Comparison of ENCODE assay signal across 23 cellular contexts in the genomic region with DNA sequence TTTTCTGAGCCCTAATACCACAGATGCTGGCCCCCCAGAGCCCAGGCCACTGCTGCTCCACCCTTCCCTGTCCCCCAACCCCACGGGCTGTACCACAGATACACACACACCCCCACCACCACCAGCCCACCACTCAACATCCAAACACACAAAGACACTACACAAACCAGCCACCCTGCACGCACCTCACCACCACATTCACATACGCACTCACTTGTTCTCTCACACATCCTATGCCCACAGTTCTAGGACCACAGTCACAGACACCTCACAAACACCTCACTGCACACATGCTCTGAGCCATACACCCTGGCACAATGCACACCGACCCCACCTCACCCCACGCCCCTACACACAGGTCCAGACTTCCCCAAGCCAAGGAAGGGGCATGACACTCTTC. TPM values are rescaled to one million over a fixed set of nuclear protein-coding genes. Genes with fewer than 3 reads are reported as not detected.
DNase-seq lines count a peak whose midpoint lies in the region; ATAC-seq and TF ChIP-seq lines count a peak whose summit lies in the region.
"Had no signal": no experiment of that assay in that cellular context is flagged by ENCODE, and none has a peak within 500 bp of the region (broad histone marks: within the 10 kb centered on the region; RNA-seq: fewer than 3 reads in every experiment).

No MANE protein-coding gene starts in this region.

- no peak for TF ChIP-seq EP300 in sigmoid colon (IDR thresholded peaks at IDR 0.05)

- TF ChIP-seq CTCF in left ventricle myocardium inferior (IDR thresholded peaks at IDR 0.05; ENCODE audit: borderline replicate concordance) (no peak), right lobe of liver (IDR thresholded peaks at IDR 0.05) (no peak), sigmoid colon (IDR thresholded peaks at IDR 0.05) (no peak), vagina (IDR thresholded peaks at IDR 0.05) (no peak)

- WGBS in right lobe of liver (ENCODE audit: insufficient coverage, low coverage, low lambda C conversion rate, missing lambda C conversion rate): 83% methylated on average over 1 of the region's 5 CpGs
- 66 to 86% methylated on average over 5 of the region's 5 CpGs for WGBS in sigmoid colon, 2 donors

- H3K36me3 ChIP-seq in left ventricle myocardium inferior (no peaks in the 10 kb centered on the region), right lobe of liver (no peaks in the 10 kb centered on the region), sigmoid colon (no peaks in the 10 kb centered on the region), vagina (no peaks in the 10 kb centered on the region)
- H3K36me3 ChIP-seq: left lung had no signal

- H3K9me3 ChIP-seq in left ventricle myocardium inferior (replicated peaks) (no peaks in the 10 kb centered on the region), right lobe of liver (no peaks in the 10 kb centered on the region), sigmoid colon (no peaks in the 10 kb centered on the region), vagina (no peaks in the 10 kb centered on the region)
- H3K9me3 ChIP-seq: A549, left lung had no signal

- intact Hi-C loops in left ventricle myocardium inferior (cut with micrococcal nuclease): no loop called here
- intact Hi-C loops in Right ventricle myocardium inferior (cut with DNase I): no loop called here
- intact Hi-C loops in right lobe of liver (cut with DNase I): no loop called here
- intact Hi-C loops in sigmoid colon (cut with DNase I): no loop called here
- intact Hi-C loops in vagina (cut with DNase I): no loop called here

- H3K4me1 ChIP-seq in left ventricle myocardium inferior: peaks cover 39% of the 10 kb centered on the region
- peaks cover 0 to 66% (median 30%) of the 10 kb centered on the region in 4 donors for H3K4me1 ChIP-seq in right lobe of liver
- peaks cover 0 to 42% (median 23%) of the 10 kb centered on the region in 4 donors for H3K4me1 ChIP-seq in sigmoid colon
- H3K4me1 ChIP-seq in vagina: peaks cover 54% of the 10 kb centered on the region
- H3K4me1 ChIP-seq: A549 had no signal

- no peak for TF ChIP-seq POLR2A in right lobe of liver (IDR thresholded peaks at IDR 0.05)
- TF ChIP-seq POLR2A in sigmoid colon (IDR thresholded peaks at IDR 0.05): no peak
- no peak for TF ChIP-seq POLR2A in vagina (IDR thresholded peaks at IDR 0.05)

- H3K4me3 ChIP-seq in left ventricle myocardium inferior (no peak overlapping the region), right lobe of liver (no peak overlapping the region), sigmoid colon (no peak overlapping the region), vagina (no peak overlapping the region)
- H3K4me3 ChIP-seq: A549, left lung had no signal

- DNase-seq in left ventricle myocardium inferior (no peak), Right ventricle myocardium inferior (ENCODE audit: missing footprints) (no peak), right lobe of liver (peak in 1 of 3 donors; percentile 33), sigmoid colon (peak; percentile 53), vagina (ENCODE audit: extremely low spot score in 2 of 2) (no peak), ACHN (no peak), globus pallidus (ENCODE audit: low spot score) (no peak)
- DNase-seq: activated CD4-positive, CD25-positive, alpha-beta regulatory T cell treated with anti-CD3 and anti-CD28 coated beads, Interleukin-2, amount 50 U/mL, for 72 hours; activated CD8-positive, alpha-beta T cell treated with anti-CD3 and anti-CD28 coated beads, Interleukin-2, amount 10 ng/mL, durations not matched to agents 7 days and 5 days; activated naive CD4-positive, alpha-beta T cell treated with anti-CD3 and anti-CD28 coated beads, Interleukin-2, amount 10 ng/mL, durations not matched to agents 7 days and 5 days; activated T-cell treated with anti-CD3 and anti-CD28 coated beads, Interleukin-2, amount 50 U/mL, for 72 hours; anterior cingulate cortex; cerebellar nuclear complex; effector CD4-positive, alpha-beta T cell; EL; NCI-H526 treated with DMSO at 0.1 percent for 48 hours; SHP77; stimulated activated CD4-positive, alpha-beta T cell treated with anti-CD3 and anti-CD28 coated beads, Interleukin-1b, Interleukin-23, amount 100 ng/mL, for 48 hours; stimulated activated naive B cell treated with anti-CD40 and anti-IgM and Interleukin-4, amounts not matched to agents 10 μg/mL and 1 μg/mL and 100 μg/mL, for 72 hours had no signal

- H3K27me3 ChIP-seq in left ventricle myocardium inferior (ENCODE audit: low read depth): peaks cover 39% of the 10 kb centered on the region
- no peaks in the 10 kb centered on the region for H3K27me3 ChIP-seq in right lobe of liver
- peaks cover 0 to 4% (median 0%) of the 10 kb centered on the region in 3 donors for H3K27me3 ChIP-seq in sigmoid colon
- H3K27me3 ChIP-seq in vagina: no peaks in the 10 kb centered on the region

- peak overlapping the region; percentile 91 for H3K27ac ChIP-seq in left ventricle myocardium inferior (replicated peaks)
- H3K27ac ChIP-seq in right lobe of liver: peak overlapping the region in 2 of 3 donors; percentile 80 to 85
- H3K27ac ChIP-seq in sigmoid colon: peak overlapping the region; percentile 73 to 77 (median 75)
- H3K27ac ChIP-seq in vagina: peak overlapping the region; percentile 84
- H3K27ac ChIP-seq: A549, left lung had no signal

- in situ Hi-C loops in ACHN (cut with HindIII; ENCODE audit: low pct_ligation_motif_present, low pct_unique_long_range_greater_than_20kb, low sequenced_read_pairs): no loop called here

- no peak for ATAC-seq in Right ventricle myocardium inferior
- no peak for ATAC-seq in right lobe of liver
- no peak for ATAC-seq in GM18870 (IDR thresholded peaks at IDR 0.05; ENCODE audit: unreplicated experiment)
- ATAC-seq: A549; activated CD8-positive, alpha-beta T cell treated with anti-CD3 and anti-CD28 coated beads, Interleukin-2, amount 10 ng/mL, durations not matched to agents 7 days and 5 days; activated T-cell treated with anti-CD3 and anti-CD28 coated beads, Interleukin-2, amount 50 U/mL, for 72 hours; left lung; stimulated activated naive B cell treated with anti-CD40 and anti-IgM and Interleukin-4, amounts not matched to agents 10 μg/mL and 1 μg/mL and 100 μg/mL, for 72 hours had no signal

RNA-seq across cellular contexts. Expression of gene OAF, which starts 22.5 kb away (rescaled TPM):
- total RNA-seq in left ventricle myocardium inferior (23.7 TPM), Right ventricle myocardium inferior (34.5 TPM), right lobe of liver (100 to 1,000 TPM; 199 to 271 (median 220) TPM), sigmoid colon (10 to 100 TPM; 23.5 to 44.3 (median 41.2) TPM), vagina (56.7 TPM)
- polyA plus RNA-seq in sigmoid colon: 10 to 100 TPM; 51.2 to 94.3 (median 74.7) TPM

RNA-seq across cellular contexts. Expression of gene TRIM29, which starts 50.5 kb away (rescaled TPM):
- total RNA-seq in left ventricle myocardium inferior (not detected), Right ventricle myocardium inferior (not detected), right lobe of liver (1 to 10 TPM in 4 of 6 experiments, not detected in 2; 1.1 to 2.1 (median 1.3) TPM), sigmoid colon (1 to 10 TPM in 3 of 4 donors, under 1 TPM in 1; 0.33 to 6.9 (median 1.1) TPM), vagina (729 TPM)
- polyA plus RNA-seq in sigmoid colon: 1 to 10 TPM; 6.0 to 8.5 (median 7.2) TPM
- total RNA-seq: activated CD8-positive, alpha-beta T cell treated with anti-CD3 and anti-CD28 coated beads, Interleukin-2, amount 10 ng/mL, durations not matched to agents 7 days and 5 days; activated T-cell treated with anti-CD3 and anti-CD28 coated beads, Interleukin-2, amount 50 U/mL, for 72 hours; glomerular endothelial cell had no signal

RNA-seq across cellular contexts. Expression of gene POU2F3, which starts 51.6 kb away (rescaled TPM):
- total RNA-seq in left ventricle myocardium inferior (not detected), Right ventricle myocardium inferior (0.19 TPM), right lobe of liver (not detected), sigmoid colon (not detected), vagina (2.7 TPM)
- 1 to 10 TPM in 2 of 3 donors, under 1 TPM in 1; 0.92 to 1.8 (median 1.3) TPM for polyA plus RNA-seq in sigmoid colon
- total RNA-seq: activated CD8-positive, alpha-beta T cell treated with anti-CD3 and anti-CD28 coated beads, Interleukin-2, amount 10 ng/mL, durations not matched to agents 7 days and 5 days; glomerular endothelial cell had no signal
- polyA plus RNA-seq: A549 had no signal

Comparison
In these comparisons a context has a peak if more than half of its experiments do, and no peak if none do; other contexts are left out.
1. RNA of gene TRIM29, which starts 50.5 kb away (total RNA-seq): 729 TPM in vagina (single experiment); 0.33 to 6.9 TPM in sigmoid colon, 1.1 to 2.1 TPM in right lobe of liver, not detected in left ventricle myocardium inferior (single experiment) and not detected in Right ventricle myocardium inferior (single experiment); every median in the first group is over 10 times any median in the second.
2. Peak in every context shown above with its lines, with median percentiles within 50 percentile points of each other: H3K27ac ChIP-seq.